ENCODE assay signal across 8 cellular contexts in the genomic region with DNA sequence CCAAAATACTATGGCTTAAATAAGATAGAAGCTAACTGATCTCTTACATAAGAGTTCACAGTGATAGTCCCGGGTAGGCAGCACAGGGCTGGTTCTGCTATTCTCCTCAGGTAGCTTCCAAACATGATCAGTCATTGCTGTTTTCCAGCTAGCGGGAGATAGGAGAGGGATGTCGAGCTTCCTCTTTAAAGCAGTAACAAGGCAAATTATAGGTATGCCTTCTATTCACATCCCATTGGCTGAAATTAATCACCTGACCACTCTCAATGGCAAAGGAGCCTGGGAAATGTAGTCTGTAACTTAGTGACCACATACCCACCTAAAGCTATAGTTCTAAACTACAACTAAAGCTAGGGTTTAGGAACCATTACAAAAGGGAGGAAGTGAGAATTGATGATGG. TPM values are rescaled to one million over a fixed set of nuclear protein-coding genes. Genes with fewer than 3 reads are reported as not detected.
DNase-seq lines count a peak whose midpoint lies in the region; FAIRE-seq and TF ChIP-seq lines count a peak whose summit lies in the region.

No MANE protein-coding gene starts in this region.

- DNase-seq in ACHN, result peak; percentile 33
- DNase-seq in GM04504 (ENCODE audit: low read depth), result peak; percentile 6
- DNase-seq in HCEC 1CT, result peak; percentile 41
- peak; percentile 78 for DNase-seq in KBM-7
- peak; percentile 28 for DNase-seq in RCC 7860 (ENCODE audit: low spot score)
- peak; percentile 22 for DNase-seq in colonic mucosa
- DNase-seq in myocyte (ENCODE audit: low read depth), result peak; percentile 18
- no peak for DNase-seq in activated T-helper 2 cell treated with anti-CD3 and anti-CD28 coated beads, Interferon-gamma antibody, Interleukin-2, Interleukin-4, amounts not matched to agents 10 μg/mL and 5 μg/mL and 100 μg/mL, durations not matched to agents 14 hours and 24 hours and 36 hours (ENCODE audit: low spot score)

- H3K27ac ChIP-seq in colonic mucosa, result no peak overlapping the region

- no peak overlapping the region for H3K27ac Mint-ChIP-seq in activated T-helper 2 cell treated with anti-CD3 and anti-CD28 coated beads, Interferon-gamma antibody, Interleukin-2, Interleukin-4, amounts not matched to agents 10 μg/mL and 5 μg/mL and 100 μg/mL, durations not matched to agents 14 hours and 24 hours and 36 hours

- H3K9me3 Mint-ChIP-seq in activated T-helper 2 cell treated with anti-CD3 and anti-CD28 coated beads, Interferon-gamma antibody, Interleukin-2, Interleukin-4, amounts not matched to agents 10 μg/mL and 5 μg/mL and 100 μg/mL, durations not matched to agents 14 hours and 24 hours and 36 hours, result no peaks in the 10 kb centered on the region

- no peak for TF ChIP-seq CTCF in colonic mucosa (IDR thresholded peaks at IDR 0.05)

- H3K4me1 ChIP-seq in colonic mucosa, result no peaks in the 10 kb centered on the region

- no peak overlapping the region for H3K4me3 ChIP-seq in colonic mucosa

- peaks cover 3% of the 10 kb centered on the region for H3K4me1 Mint-ChIP-seq in activated T-helper 2 cell treated with anti-CD3 and anti-CD28 coated beads, Interferon-gamma antibody, Interleukin-2, Interleukin-4, amounts not matched to agents 10 μg/mL and 5 μg/mL and 100 μg/mL, durations not matched to agents 14 hours and 24 hours and 36 hours (ENCODE audit: low read depth)

- H3K4me3 Mint-ChIP-seq in activated T-helper 2 cell treated with anti-CD3 and anti-CD28 coated beads, Interferon-gamma antibody, Interleukin-2, Interleukin-4, amounts not matched to agents 10 μg/mL and 5 μg/mL and 100 μg/mL, durations not matched to agents 14 hours and 24 hours and 36 hours (ENCODE audit: low read depth), result no peak overlapping the region

- H3K27me3 ChIP-seq in colonic mucosa, result no peaks in the 10 kb centered on the region

- no peaks in the 10 kb centered on the region for H3K9me3 ChIP-seq in colonic mucosa

- in situ Hi-C loops in ACHN (cut with HindIII; ENCODE audit: low pct_ligation_motif_present, low pct_unique_long_range_greater_than_20kb, low sequenced_read_pairs), result no loop called here
- in situ Hi-C loops in KBM-7 (cut with MboI; ENCODE audit: low pct_unique_long_range_greater_than_20kb, low sequenced_read_pairs), result no loop called here

- no peak for FAIRE-seq in RCC 7860 (lab: Jason Lieb, UNC)

- peaks cover 19% of the 10 kb centered on the region for H3K27me3 Mint-ChIP-seq in activated T-helper 2 cell treated with anti-CD3 and anti-CD28 coated beads, Interferon-gamma antibody, Interleukin-2, Interleukin-4, amounts not matched to agents 10 μg/mL and 5 μg/mL and 100 μg/mL, durations not matched to agents 14 hours and 24 hours and 36 hours (ENCODE audit: low read depth)

- H3K9ac ChIP-seq in colonic mucosa (ENCODE audit: low read depth in 2 of 2, low read length in 2 of 2), result no peak overlapping the region

- intact Hi-C loops in colonic mucosa (cut with DNase I), result no loop called here
- intact Hi-C loops in activated T-helper 2 cell treated with anti-CD3 and anti-CD28 coated beads, Interferon-gamma antibody, Interleukin-2, Interleukin-4, amounts not matched to agents 10 μg/mL and 5 μg/mL and 100 μg/mL, durations not matched to agents 14 hours and 24 hours and 36 hours (cut with micrococcal nuclease), result no loop called here

- H3K36me3 ChIP-seq in colonic mucosa, result no peaks in the 10 kb centered on the region

- H3K36me3 Mint-ChIP-seq in activated T-helper 2 cell treated with anti-CD3 and anti-CD28 coated beads, Interferon-gamma antibody, Interleukin-2, Interleukin-4, amounts not matched to agents 10 μg/mL and 5 μg/mL and 100 μg/mL, durations not matched to agents 14 hours and 24 hours and 36 hours (ENCODE audit: low read depth), result no peaks in the 10 kb centered on the region

RNA-seq across cellular contexts. Expression of a gene that starts 34.5 kb away (rescaled TPM):
- total RNA-seq in colonic mucosa, result 10 to 100 TPM; 13.0 to 35.9 TPM
- 14.7 and 14.9 TPM in 2 replicates for total RNA-seq in myocyte
- polyA plus RNA-seq in myocyte (2012), result 2.9 TPM
- total RNA-seq in activated T-helper 2 cell treated with anti-CD3 and anti-CD28 coated beads, Interferon-gamma antibody, Interleukin-2, Interleukin-4, amounts not matched to agents 10 μg/mL and 5 μg/mL and 100 μg/mL, durations not matched to agents 14 hours and 24 hours and 36 hours, result 67.8 and 70.4 TPM in 2 replicates
